1 cellular context compared by ENCODE assay signal in the genomic region with DNA sequence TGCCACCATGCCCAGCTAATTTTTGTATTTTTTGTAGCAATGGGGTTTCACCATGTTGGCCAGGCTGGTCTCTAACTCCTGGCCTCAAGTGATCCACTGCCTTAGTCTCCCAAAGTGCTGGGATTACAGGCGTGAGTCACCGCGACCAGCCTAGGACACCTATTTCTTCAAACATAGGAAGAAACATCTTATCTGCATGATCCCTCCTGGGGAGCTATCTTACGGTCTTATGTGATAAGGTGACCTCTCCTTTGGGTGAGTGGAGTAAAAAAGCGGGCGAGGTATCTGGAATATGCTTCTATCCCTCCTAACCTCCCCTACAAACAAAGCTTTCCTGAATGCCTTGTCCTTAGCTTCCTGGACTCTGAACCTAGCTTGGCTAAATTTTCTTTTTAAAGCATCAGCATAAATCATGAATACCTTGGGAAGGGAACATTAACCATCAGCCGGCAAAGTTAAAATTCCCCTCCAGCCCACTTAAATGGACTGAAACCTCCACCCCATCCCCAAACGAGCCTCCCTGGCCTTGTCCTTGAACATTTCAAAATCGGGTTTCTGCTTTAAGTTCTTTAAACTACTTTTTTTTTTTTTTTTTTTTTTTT.
TF ChIP-seq lines count a peak whose summit lies in the region.

No MANE protein-coding gene starts in this region.

TF ChIP-seq in K562, 482 proteins besides CTCF, POLR2A, EP300 and RAD21 (continued from another document):
- TF ChIP-seq, protein P1, sequence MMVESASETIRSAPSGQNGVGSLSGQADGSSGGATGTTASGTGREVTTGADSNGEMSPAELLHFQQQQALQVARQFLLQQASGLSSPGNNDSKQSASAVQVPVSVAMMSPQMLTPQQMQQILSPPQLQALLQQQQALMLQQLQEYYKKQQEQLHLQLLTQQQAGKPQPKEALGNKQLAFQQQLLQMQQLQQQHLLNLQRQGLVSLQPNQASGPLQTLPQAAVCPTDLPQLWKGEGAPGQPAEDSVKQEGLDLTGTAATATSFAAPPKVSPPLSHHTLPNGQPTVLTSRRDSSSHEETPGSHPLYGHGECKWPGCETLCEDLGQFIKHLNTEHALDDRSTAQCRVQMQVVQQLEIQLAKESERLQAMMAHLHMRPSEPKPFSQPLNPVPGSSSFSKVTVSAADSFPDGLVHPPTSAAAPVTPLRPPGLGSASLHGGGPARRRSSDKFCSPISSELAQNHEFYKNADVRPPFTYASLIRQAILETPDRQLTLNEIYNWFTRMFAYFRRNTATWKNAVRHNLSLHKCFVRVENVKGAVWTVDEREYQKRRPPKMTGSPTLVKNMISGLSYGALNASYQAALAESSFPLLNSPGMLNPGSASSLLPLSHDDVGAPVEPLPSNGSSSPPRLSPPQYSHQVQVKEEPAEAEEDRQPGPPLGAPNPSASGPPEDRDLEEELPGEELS (CRISPR knock-in tag; IDR thresholded peaks at IDR 0.05; ENCODE audit: borderline replicate concordance), result no peak
- TF ChIP-seq, protein P2, sequence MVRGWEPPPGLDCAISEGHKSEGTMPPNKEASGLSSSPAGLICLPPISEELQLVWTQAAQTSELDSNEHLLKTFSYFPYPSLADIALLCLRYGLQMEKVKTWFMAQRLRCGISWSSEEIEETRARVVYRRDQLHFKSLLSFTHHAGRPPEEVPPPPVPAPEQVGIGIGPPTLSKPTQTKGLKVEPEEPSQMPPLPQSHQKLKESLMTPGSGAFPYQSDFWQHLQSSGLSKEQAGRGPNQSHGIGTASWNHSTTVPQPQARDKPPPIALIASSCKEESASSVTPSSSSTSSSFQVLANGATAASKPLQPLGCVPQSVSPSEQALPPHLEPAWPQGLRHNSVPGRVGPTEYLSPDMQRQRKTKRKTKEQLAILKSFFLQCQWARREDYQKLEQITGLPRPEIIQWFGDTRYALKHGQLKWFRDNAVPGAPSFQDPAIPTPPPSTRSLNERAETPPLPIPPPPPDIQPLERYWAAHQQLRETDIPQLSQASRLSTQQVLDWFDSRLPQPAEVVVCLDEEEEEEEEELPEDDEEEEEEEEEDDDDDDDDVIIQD (CRISPR knock-in tag; IDR thresholded peaks at IDR 0.05), result no peak
- no peak for TF ChIP-seq SAFB (IDR thresholded peaks at IDR 0.05; ENCODE audit: borderline replicate concordance, low read depth, low read length)
- TF ChIP-seq ZNF507 (tag; conservative IDR thresholded peaks at IDR 0.05), result no peak
- TF ChIP-seq, protein P3, sequence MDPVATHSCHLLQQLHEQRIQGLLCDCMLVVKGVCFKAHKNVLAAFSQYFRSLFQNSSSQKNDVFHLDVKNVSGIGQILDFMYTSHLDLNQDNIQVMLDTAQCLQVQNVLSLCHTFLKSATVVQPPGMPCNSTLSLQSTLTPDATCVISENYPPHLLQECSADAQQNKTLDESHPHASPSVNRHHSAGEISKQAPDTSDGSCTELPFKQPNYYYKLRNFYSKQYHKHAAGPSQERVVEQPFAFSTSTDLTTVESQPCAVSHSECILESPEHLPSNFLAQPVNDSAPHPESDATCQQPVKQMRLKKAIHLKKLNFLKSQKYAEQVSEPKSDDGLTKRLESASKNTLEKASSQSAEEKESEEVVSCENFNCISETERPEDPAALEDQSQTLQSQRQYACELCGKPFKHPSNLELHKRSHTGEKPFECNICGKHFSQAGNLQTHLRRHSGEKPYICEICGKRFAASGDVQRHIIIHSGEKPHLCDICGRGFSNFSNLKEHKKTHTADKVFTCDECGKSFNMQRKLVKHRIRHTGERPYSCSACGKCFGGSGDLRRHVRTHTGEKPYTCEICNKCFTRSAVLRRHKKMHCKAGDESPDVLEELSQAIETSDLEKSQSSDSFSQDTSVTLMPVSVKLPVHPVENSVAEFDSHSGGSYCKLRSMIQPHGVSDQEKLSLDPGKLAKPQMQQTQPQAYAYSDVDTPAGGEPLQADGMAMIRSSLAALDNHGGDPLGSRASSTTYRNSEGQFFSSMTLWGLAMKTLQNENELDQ (CRISPR knock-in tag; IDR thresholded peaks at IDR 0.05; ENCODE audit: borderline replicate concordance), result no peak
- TF ChIP-seq TOE1 (IDR thresholded peaks at IDR 0.05; ENCODE audit: borderline replicate concordance), result no peak
- TF ChIP-seq TOE1 (CRISPR knock-in tag; IDR thresholded peaks at IDR 0.05; ENCODE audit: borderline replicate concordance, low read depth), result no peak
- TF ChIP-seq, protein P4, sequence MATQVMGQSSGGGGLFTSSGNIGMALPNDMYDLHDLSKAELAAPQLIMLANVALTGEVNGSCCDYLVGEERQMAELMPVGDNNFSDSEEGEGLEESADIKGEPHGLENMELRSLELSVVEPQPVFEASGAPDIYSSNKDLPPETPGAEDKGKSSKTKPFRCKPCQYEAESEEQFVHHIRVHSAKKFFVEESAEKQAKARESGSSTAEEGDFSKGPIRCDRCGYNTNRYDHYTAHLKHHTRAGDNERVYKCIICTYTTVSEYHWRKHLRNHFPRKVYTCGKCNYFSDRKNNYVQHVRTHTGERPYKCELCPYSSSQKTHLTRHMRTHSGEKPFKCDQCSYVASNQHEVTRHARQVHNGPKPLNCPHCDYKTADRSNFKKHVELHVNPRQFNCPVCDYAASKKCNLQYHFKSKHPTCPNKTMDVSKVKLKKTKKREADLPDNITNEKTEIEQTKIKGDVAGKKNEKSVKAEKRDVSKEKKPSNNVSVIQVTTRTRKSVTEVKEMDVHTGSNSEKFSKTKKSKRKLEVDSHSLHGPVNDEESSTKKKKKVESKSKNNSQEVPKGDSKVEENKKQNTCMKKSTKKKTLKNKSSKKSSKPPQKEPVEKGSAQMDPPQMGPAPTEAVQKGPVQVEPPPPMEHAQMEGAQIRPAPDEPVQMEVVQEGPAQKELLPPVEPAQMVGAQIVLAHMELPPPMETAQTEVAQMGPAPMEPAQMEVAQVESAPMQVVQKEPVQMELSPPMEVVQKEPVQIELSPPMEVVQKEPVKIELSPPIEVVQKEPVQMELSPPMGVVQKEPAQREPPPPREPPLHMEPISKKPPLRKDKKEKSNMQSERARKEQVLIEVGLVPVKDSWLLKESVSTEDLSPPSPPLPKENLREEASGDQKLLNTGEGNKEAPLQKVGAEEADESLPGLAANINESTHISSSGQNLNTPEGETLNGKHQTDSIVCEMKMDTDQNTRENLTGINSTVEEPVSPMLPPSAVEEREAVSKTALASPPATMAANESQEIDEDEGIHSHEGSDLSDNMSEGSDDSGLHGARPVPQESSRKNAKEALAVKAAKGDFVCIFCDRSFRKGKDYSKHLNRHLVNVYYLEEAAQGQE (CRISPR knock-in tag; IDR thresholded peaks at IDR 0.05; ENCODE audit: low read depth), result no peak
TF ChIP-seq in K562: peak in this region for 42.
